In genomic region chr12:38625306-38625705, GRCh38 we compare ENCODE assay signal across 22 cellular contexts.
"Had no signal": no experiment of that assay in that cellular context is flagged by ENCODE, and none has a peak within 500 bp of the region (broad histone marks: within the 10 kb centered on the region; RNA-seq: fewer than 3 reads in every experiment).

No MANE protein-coding gene starts in this region.

- H3K36me3 ChIP-seq: left ventricle myocardium inferior, ovary, right atrium auricular region, right lobe of liver, stomach, thyroid gland, transverse colon, upper lobe of left lung, vagina had no signal

- H3K9me3 ChIP-seq: mucosa of descending colon, ovary, right atrium auricular region, right lobe of liver, stomach, testis, thyroid gland, transverse colon, upper lobe of left lung, vagina had no signal

- H3K4me1 ChIP-seq: left ventricle myocardium inferior, right atrium auricular region, right lobe of liver, stomach, testis, thyroid gland, transverse colon, upper lobe of left lung, vagina had no signal

- H3K27ac ChIP-seq: left ventricle myocardium inferior, ovary, right atrium auricular region, right lobe of liver, stomach, testis, thyroid gland, transverse colon, upper lobe of left lung, vagina had no signal

- DNase-seq: islet precursor cell; left ventricle myocardium inferior; mesendoderm; midbrain; mucosa of descending colon; naive thymus-derived CD4-positive, alpha-beta T cell; ovary; right lobe of liver; stimulated activated CD4-positive, alpha-beta T cell treated with anti-CD3 and anti-CD28 coated beads, Interleukin-12 subunit alpha, Interleukin-12 subunit beta, amount 100 ng/mL, for 4 hours; stimulated activated CD4-positive, alpha-beta T cell treated with anti-CD3 and anti-CD28 coated beads, Interleukin-15, amount 100 ng/mL, for 24 hours; stimulated activated CD4-positive, alpha-beta T cell treated with anti-CD3 and anti-CD28 coated beads, Interleukin-2, amount 100 ng/mL, for 24 hours; stimulated activated CD4-positive, alpha-beta T cell treated with anti-CD3 and anti-CD28 coated beads, Interleukin-4, amount 100 ng/mL, for 1 hour; stimulated activated naive B cell treated with anti-CD40 and anti-IgM and Interleukin-4, amounts not matched to agents 10 μg/mL and 1 μg/mL and 100 μg/mL, for 72 hours; stimulated activated naive CD8-positive, alpha-beta T cell treated with anti-CD3 and anti-CD28 coated beads, Interleukin-15, Interleukin-2, amounts not matched to agents 100 U/mL and 50 U/mL, for 24 hours; stomach; testis; thyroid gland; transverse colon; upper lobe of left lung had no signal

- H3K4me3 ChIP-seq: left ventricle myocardium inferior, lung, mucosa of descending colon, ovary, right atrium auricular region, right lobe of liver, stomach, testis, thyroid gland, transverse colon, upper lobe of left lung, vagina had no signal

- H3K27me3 ChIP-seq: ovary, right atrium auricular region, right lobe of liver, stomach, testis, thyroid gland, transverse colon, upper lobe of left lung, vagina had no signal
